ENCODE assay signal across 14 cellular contexts in genomic region chr12:55721601-55722213, GRCh38. TPM values are rescaled to one million over a fixed set of nuclear protein-coding genes. Genes with fewer than 3 reads are reported as not detected.
A peak's percentile ranks its signal among the peaks of the same experiment; 100 is the strongest.
DNase-seq lines count a peak whose midpoint lies in the region; ATAC-seq and TF ChIP-seq lines count a peak whose summit lies in the region.
"Had no signal": no experiment of that assay in that cellular context is flagged by ENCODE, and none has a peak within 500 bp of the region (broad histone marks: within the 10 kb centered on the region; RNA-seq: fewer than 3 reads in every experiment).

No MANE protein-coding gene starts in this region.

- no peak overlapping the region for H4K91ac ChIP-seq in mesenchymal stem cell (ENCODE audit: low read length)

- H3K4me1 Mint-ChIP-seq in natural killer cell = peaks cover 22 to 38% of the 10 kb centered on the region in 2 donors

- no peaks in the 10 kb centered on the region for H3K27me3 Mint-ChIP-seq in natural killer cell (ENCODE audit: low read depth in 2 of 2)
- H3K27me3 Mint-ChIP-seq: activated B cell treated with CpG ODN at 0.5 μM for 24 hours had no signal

- intact Hi-C loops in body of pancreas (cut with DNase I) = no loop called here
- intact Hi-C loops in natural killer cell (cut with micrococcal nuclease) = no loop called here

- H2AFZ ChIP-seq in mesenchymal stem cell (ENCODE audit: low read depth, low read length) = no peak overlapping the region

- H3K14ac ChIP-seq in mesenchymal stem cell (ENCODE audit: low read length in 2 of 2) = no peak overlapping the region

- no peak overlapping the region for H3K23ac ChIP-seq in mesenchymal stem cell (ENCODE audit: low read length in 2 of 2)

- H2BK12ac ChIP-seq in mesenchymal stem cell (ENCODE audit: low read length in 2 of 2) = no peak overlapping the region

- H3K4me3 Mint-ChIP-seq in natural killer cell = no peak overlapping the region
- H3K4me3 Mint-ChIP-seq: activated B cell treated with CpG ODN at 0.5 μM for 24 hours; activated T-cell treated with anti-CD3 and anti-CD28 coated beads, Interleukin-2, amount 50 U/mL, for 72 hours had no signal

- no peak for TF ChIP-seq CTCF in body of pancreas (IDR thresholded peaks at IDR 0.05)
- no peak for TF ChIP-seq CTCF in natural killer cell (IDR thresholded peaks at IDR 0.05)

- no peak overlapping the region for H4K8ac ChIP-seq in mesenchymal stem cell (ENCODE audit: low read length)

- TF ChIP-seq POLR2A in body of pancreas (IDR thresholded peaks at IDR 0.05) = no peak

- peak overlapping the region; percentile 32 for H2AK5ac ChIP-seq in mesenchymal stem cell (ENCODE audit: low read length, severe bottlenecking)

- H3K9me3 ChIP-seq in body of pancreas (no peaks in the 10 kb centered on the region), mesenchymal stem cell (ENCODE audit: control insufficient read depth, low read length) (no peaks in the 10 kb centered on the region)
- H3K9me3 ChIP-seq: pancreas, SJSA1 had no signal

- DNase-seq in body of pancreas (no peak), mesenchymal stem cell (no peak), superior temporal gyrus (ENCODE audit: extremely low spot score) (peak; percentile 9), SKM-1 treated with dmso at 0.1 percent for 144 hours (lab: John Stamatoyannopoulos, UW; ENCODE audit: unreplicated experiment) (no peak), dedifferentiated amniotic fluid mesenchymal stem cell (ENCODE audit: extremely low spot score) (no peak), natural killer cell (no peak), ureter (ENCODE audit: low spot score) (no peak)
- DNase-seq: activated B cell treated with CpG ODN at 0.5 μM for 24 hours; activated T-cell treated with anti-CD3 and anti-CD28 coated beads, Interleukin-2, amount 50 U/mL, for 72 hours; Karpas-422 had no signal

- H3K4me1 ChIP-seq in body of pancreas (peaks cover 83% of the 10 kb centered on the region), mesenchymal stem cell (ENCODE audit: control insufficient read depth, insufficient read depth, low read depth, low read length) (peaks cover 62% of the 10 kb centered on the region)

- WGBS in body of pancreas, 2 donors = 67 to 71% methylated on average over 5 to 14 of the region's 14 CpGs
- 89% methylated on average over 14 of the region's 14 CpGs for WGBS in mesenchymal stem cell

- peak overlapping the region in 1 of 2 donors; percentile 18 for H3K27ac Mint-ChIP-seq in natural killer cell
- H3K27ac Mint-ChIP-seq: activated B cell treated with CpG ODN at 0.5 μM for 24 hours; activated T-cell treated with anti-CD3 and anti-CD28 coated beads, Interleukin-2, amount 50 U/mL, for 72 hours had no signal

- no peaks in the 10 kb centered on the region for H3K9me3 Mint-ChIP-seq in natural killer cell
- H3K9me3 Mint-ChIP-seq: activated B cell treated with CpG ODN at 0.5 μM for 24 hours; activated T-cell treated with anti-CD3 and anti-CD28 coated beads, Interleukin-2, amount 50 U/mL, for 72 hours had no signal

- no peak overlapping the region for H3K18ac ChIP-seq in mesenchymal stem cell (ENCODE audit: low read depth in 1 of 2, low read length in 2 of 2)

- peaks cover 0 to 6% of the 10 kb centered on the region in 2 donors for H3K36me3 ChIP-seq in body of pancreas (replicated peaks in 1 of 2; ENCODE audit: insufficient read depth in 1 of 2, low read depth in 2 of 2)
- H3K36me3 ChIP-seq in mesenchymal stem cell (ENCODE audit: control insufficient read depth in 1 of 2, insufficient read depth in 2 of 2, low read depth in 1 of 2, low read length in 2 of 2) = peaks cover 41 to 46% of the 10 kb centered on the region in 2 experiments

- no peak for TF ChIP-seq RAD21 in Ishikawa (IDR thresholded peaks at IDR 0.05; ENCODE audit: low read depth)

- H3K79me1 ChIP-seq in mesenchymal stem cell (replicated peaks; ENCODE audit: low read length, poor library complexity, severe bottlenecking) = peaks cover 17% of the 10 kb centered on the region

- ATAC-seq in body of pancreas (no peak), natural killer cell (no peak)
- ATAC-seq: activated T-cell treated with anti-CD3 and anti-CD28 coated beads, Interleukin-2, amount 50 U/mL, for 72 hours had no signal

- H2BK120ac ChIP-seq in mesenchymal stem cell (ENCODE audit: low read depth, low read length) = no peak overlapping the region

- peaks cover 10% of the 10 kb centered on the region for H3K36me3 Mint-ChIP-seq in natural killer cell

- H3K4me2 ChIP-seq in mesenchymal stem cell (ENCODE audit: low read length, poor library complexity, severe bottlenecking) = no peak overlapping the region

- no peaks in the 10 kb centered on the region for H3K27me3 ChIP-seq in body of pancreas
- H3K27me3 ChIP-seq in mesenchymal stem cell (ENCODE audit: control insufficient read depth in 1 of 2, insufficient read depth in 1 of 2, low read length in 2 of 2) = no peaks in the 10 kb centered on the region
- H3K27me3 ChIP-seq: cardiac muscle cell, pancreas, SJSA1 had no signal

- H3K4me3 ChIP-seq in body of pancreas (no peak overlapping the region), mesenchymal stem cell (ENCODE audit: insufficient read depth in 1 of 2, low read depth in 1 of 2, low read length in 2 of 2) (peak overlapping the region in 1 of 2 experiments; percentile 78)
- H3K4me3 ChIP-seq: cardiac muscle cell, pancreas, SJSA1 had no signal

- no peak overlapping the region for H2BK15ac ChIP-seq in mesenchymal stem cell (ENCODE audit: low read depth, poor library complexity, severe bottlenecking)

- H2BK5ac ChIP-seq in mesenchymal stem cell (ENCODE audit: low read depth, low read length, poor library complexity, severe bottlenecking) = no peak overlapping the region

- peak overlapping the region; percentile 46 to 94 (median 69) for H3K27ac ChIP-seq in body of pancreas
- H3K27ac ChIP-seq in mesenchymal stem cell (ENCODE audit: low read length, poor library complexity, severe bottlenecking) = peak overlapping the region; percentile 58
- H3K27ac ChIP-seq: cardiac muscle cell, SJSA1 had no signal

- H3K9ac ChIP-seq in mesenchymal stem cell (ENCODE audit: low read length) = peak overlapping the region; percentile 92

- no peak overlapping the region for H3K4ac ChIP-seq in mesenchymal stem cell (ENCODE audit: low read depth in 1 of 2, low read length in 2 of 2)

- TF ChIP-seq EP300 in Ishikawa (IDR thresholded peaks at IDR 0.05; ENCODE audit: borderline replicate concordance) = no peak

TF ChIP-seq in Ishikawa, 13 proteins besides CTCF, POLR2A, EP300 and RAD21:
- TF ChIP-seq FOXM1 (IDR thresholded peaks at IDR 0.05; ENCODE audit: borderline replicate concordance, low read depth) (no peak), TAF1 (IDR thresholded peaks at IDR 0.05; ENCODE audit: low read depth) (0 out of 2 replicates have a peak, but pooled peaks have one; percentile 14)

RNA-seq across cellular contexts. Expression of gene RDH5, which starts 1.5 kb away (rescaled TPM):
- total RNA-seq in body of pancreas = 10 to 100 TPM in 1 of 2 donors, 1 to 10 TPM in 1; 4.2 to 20.4 TPM
- polyA plus RNA-seq in mesenchymal stem cell (2013, experiment 1 of 2) = 1.1 TPM
- 1.1 TPM for polyA plus RNA-seq in mesenchymal stem cell (2013, experiment 2 of 2)
- total RNA-seq in natural killer cell = 10 to 100 TPM in 2 of 3 donors, 1 to 10 TPM in 1; 9.6 to 19.0 (median 10.1) TPM
- total RNA-seq in ureter = 5.8 TPM

RNA-seq across cellular contexts. Expression of gene BLOC1S1, which starts 5.9 kb away (rescaled TPM):
- total RNA-seq in body of pancreas (100 to 1,000 TPM in 1 of 2 donors, 10 to 100 TPM in 1; 86.1 to 105 TPM), natural killer cell (10 to 100 TPM; 75.8 to 83.7 (median 81.0) TPM), ureter (105 TPM)
- polyA plus RNA-seq in mesenchymal stem cell (2013, experiment 1 of 2) = 95.3 TPM
- polyA plus RNA-seq in mesenchymal stem cell (2013, experiment 2 of 2) = 97.2 TPM

RNA-seq across cellular contexts. Expression of gene CD63, which starts 7.1 kb away (rescaled TPM):
- total RNA-seq in body of pancreas = 100 to 1,000 TPM; 341 to 511 TPM
- polyA plus RNA-seq in mesenchymal stem cell (2013, experiment 1 of 2) = 3,698 TPM
- polyA plus RNA-seq in mesenchymal stem cell (2013, experiment 2 of 2) = 3,754 TPM
- 100 to 1,000 TPM; 296 to 441 (median 319) TPM for total RNA-seq in natural killer cell
- 905 TPM for total RNA-seq in ureter

RNA-seq across cellular contexts. Expression of gene ITGA7, which starts 14.0 kb away (rescaled TPM):
- total RNA-seq in body of pancreas (10 to 100 TPM; 11.4 to 52.1 TPM), natural killer cell (1 to 10 TPM; 2.8 to 4.6 (median 4.3) TPM), ureter (99.7 TPM)
- polyA plus RNA-seq in mesenchymal stem cell (2013, experiment 1 of 2) = 0.30 TPM
- polyA plus RNA-seq in mesenchymal stem cell (2013, experiment 2 of 2) = 0.23 TPM

RNA-seq across cellular contexts. Expression of gene GDF11, which starts 21.2 kb away (rescaled TPM):
- total RNA-seq in body of pancreas (under 1 TPM; 0.33 to 0.78 TPM), natural killer cell (10 to 100 TPM in 2 of 3 donors, 1 to 10 TPM in 1; 9.2 to 12.1 (median 10.2) TPM), ureter (7.2 TPM)
- 23.3 TPM for polyA plus RNA-seq in mesenchymal stem cell (2013, experiment 1 of 2)
- polyA plus RNA-seq in mesenchymal stem cell (2013, experiment 2 of 2) = 21.7 TPM
